Comparison of ENCODE assay signal across 34 cellular contexts in the genomic region with DNA sequence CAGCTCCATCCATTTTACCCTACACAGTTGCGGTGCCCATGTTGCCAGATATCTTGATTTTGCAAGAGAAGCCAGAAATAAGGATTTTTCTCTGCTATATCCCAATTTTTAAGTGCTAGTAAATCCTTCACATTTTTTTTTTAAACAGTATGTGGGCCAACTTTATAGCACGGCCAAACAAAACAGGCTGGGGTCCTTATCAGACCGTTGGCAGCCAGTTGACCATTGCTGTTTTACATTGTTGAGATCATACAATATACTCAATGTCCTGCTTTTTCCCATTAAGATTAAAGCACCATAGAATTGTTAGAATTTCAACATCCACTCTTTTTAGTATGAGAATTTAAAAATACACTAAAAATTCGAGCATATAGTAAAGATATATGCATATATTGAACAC.
"Had no signal": no experiment of that assay in that cellular context is flagged by ENCODE, and none has a peak within 500 bp of the region (broad histone marks: within the 10 kb centered on the region; RNA-seq: fewer than 3 reads in every experiment).

No MANE protein-coding gene starts in this region.

- DNase-seq: Karpas-422, Kasumi-1, MG63, MM.1S, MV-4-11, NCI-H1048, NCI-H1092, NCI-H1092 treated with DMSO at 0.1 percent for 48 hours, NCI-H1105, NCI-H1105 treated with DMSO at 0.1 percent for 48 hours, NCI-H1417, NCI-H1417 treated with DMSO at 0.1 percent for 48 hours, NCI-H1436, NCI-H1436 treated with DMSO at 0.1 percent for 48 hours, NCI-H146, NCI-H1694, NCI-H1694 treated with DMSO at 0.1 percent for 48 hours, NCI-H187, NCI-H187 treated with DMSO at 0.1 percent for 48 hours, NCI-H1930, NCI-H2029, NCI-H2029 treated with DMSO at 0.1 percent for 48 hours, NCI-H2081, NCI-H2081 treated with DMSO at 0.1 percent for 48 hours, NCI-H2107, NCI-H2171, NCI-H2171 treated with DMSO at 0.1 percent for 48 hours, NCI-H2227 treated with DMSO at 0.1 percent for 48 hours, NCI-H226, NCI-H345, NCI-H446, NCI-H446 treated with DMSO at 0.1 percent for 48 hours, NCI-H510A, NCI-H510A treated with DMSO at 0.1 percent for 48 hours had no signal

- H3K4me3 ChIP-seq: MG63 had no signal
